ENCODE assay signal across 9 cellular contexts in the genomic region with DNA sequence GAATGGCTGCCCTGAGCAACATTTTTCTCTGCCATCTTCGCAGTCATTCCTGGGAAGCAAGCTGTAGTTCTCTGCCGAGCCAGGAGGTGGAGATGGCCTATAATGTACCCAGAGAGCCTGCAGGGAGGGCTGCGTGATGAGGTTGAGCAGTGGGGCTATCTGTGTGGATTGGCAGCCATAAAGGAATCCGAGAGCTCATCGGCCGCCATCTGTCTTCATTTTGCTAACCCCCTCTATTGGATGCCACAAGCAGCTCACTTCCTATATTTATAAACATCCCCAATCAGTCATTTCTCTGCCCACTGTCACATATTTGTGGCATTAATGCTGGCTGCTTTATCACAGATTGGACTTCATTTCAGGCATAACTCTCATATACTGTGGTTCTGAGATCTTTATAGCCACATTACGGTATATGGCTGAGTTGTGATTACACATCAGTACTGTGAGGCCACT.
A peak's percentile ranks its signal among the peaks of the same experiment; 100 is the strongest.
DNase-seq lines count a peak whose midpoint lies in the region; ATAC-seq and TF ChIP-seq lines count a peak whose summit lies in the region.
"Had no signal": no experiment of that assay in that cellular context is flagged by ENCODE, and none has a peak within 500 bp of the region (broad histone marks: within the 10 kb centered on the region; RNA-seq: fewer than 3 reads in every experiment).

No MANE protein-coding gene starts in this region.

- H3K27me3 ChIP-seq in heart left ventricle: peaks cover 0 to 12% (median 0%) of the 10 kb centered on the region in 9 donors
- H3K27me3 ChIP-seq in RWPE2 (ENCODE audit: insufficient read depth, poor library complexity, severe bottlenecking): peaks cover 54% of the 10 kb centered on the region
- H3K27me3 ChIP-seq: body of pancreas had no signal

- H3K27ac ChIP-seq in heart left ventricle (no peak overlapping the region), RWPE2 (ENCODE audit: poor library complexity, severe bottlenecking) (no peak overlapping the region)
- H3K27ac ChIP-seq: body of pancreas had no signal

- no peaks in the 10 kb centered on the region for H3K9me3 ChIP-seq in heart left ventricle
- H3K9me3 ChIP-seq in RWPE2 (ENCODE audit: severe bottlenecking): no peaks in the 10 kb centered on the region
- H3K9me3 ChIP-seq: body of pancreas had no signal

- H3K4me3 ChIP-seq in heart left ventricle (no peak overlapping the region), RWPE2 (ENCODE audit: severe bottlenecking) (no peak overlapping the region)
- H3K4me3 ChIP-seq: body of pancreas had no signal

- H3K36me3 ChIP-seq in heart left ventricle (no peaks in the 10 kb centered on the region), RWPE2 (ENCODE audit: low read depth) (no peaks in the 10 kb centered on the region)

- 53 to 58% (median 57%) methylated on average over 7 of the region's 7 CpGs for WGBS in heart left ventricle, 4 donors

- ATAC-seq in heart left ventricle (peak in 2 of 4 donors; percentile 36 to 55), Right ventricle myocardium inferior (no peak), HG03025 (IDR thresholded peaks at IDR 0.05; ENCODE audit: low FRiP score, unreplicated experiment) (peak; percentile 72), RWPE2 (ENCODE audit: low read depth) (peak; percentile 55)
- ATAC-seq: body of pancreas had no signal

- TF ChIP-seq POLR2A in heart left ventricle (IDR thresholded peaks at IDR 0.05): no peak

- intact Hi-C loops in heart left ventricle (cut with DNase I): loop anchor here in 6 of 10 donors (1.0 to 10.0 kb wide), 6 partner anchors 25 to 95 kb away; no protein-coding TSS in a partner anchor
- intact Hi-C loops in Right ventricle myocardium inferior (cut with DNase I): loop anchor here (5.0 kb wide), 1 partner anchor 92 kb away; no protein-coding TSS in a partner anchor

- DNase-seq in heart left ventricle: no peak
- no peak for DNase-seq in Right ventricle myocardium inferior (ENCODE audit: missing footprints)
- DNase-seq in RWPE2 (ENCODE audit: low spot score): no peak
- peak; percentile 63 for DNase-seq in iPS-NIHi11 (ENCODE audit: low spot score)
- no peak for DNase-seq in mucosa of gallbladder (ENCODE audit: low spot score)
- no peak for DNase-seq in activated effector memory CD4-positive, alpha-beta T cell treated with anti-CD3 and anti-CD28 coated beads, Interleukin-2, amount 50 U/mL, for 16 hours
- DNase-seq in activated effector memory CD4-positive, alpha-beta T cell treated with Interleukin-2 at 50 U/mL for 16 hours: no peak

- TF ChIP-seq CTCF in heart left ventricle (IDR thresholded peaks at IDR 0.05): peak in 7 of 12 donors; percentile 11 to 41 (median 24)
- peak; percentile 30 for TF ChIP-seq CTCF in RWPE2 (IDR thresholded peaks at IDR 0.05; ENCODE audit: poor library complexity, severe bottlenecking)

- H3K4me1 ChIP-seq in heart left ventricle: no peaks in the 10 kb centered on the region
- H3K4me1 ChIP-seq in RWPE2 (ENCODE audit: insufficient read depth, poor library complexity, severe bottlenecking): no peaks in the 10 kb centered on the region
- H3K4me1 ChIP-seq: body of pancreas had no signal
